In genomic region chr4:119100640-119101039, GRCh38 we compare ENCODE assay signal across 27 cellular contexts. TPM values are rescaled to one million over a fixed set of nuclear protein-coding genes. Genes with fewer than 3 reads are reported as not detected.
DNase-seq lines count a peak whose midpoint lies in the region; ATAC-seq and TF ChIP-seq lines count a peak whose summit lies in the region.
"Had no signal": no experiment of that assay in that cellular context is flagged by ENCODE, and none has a peak within 500 bp of the region (broad histone marks: within the 10 kb centered on the region; RNA-seq: fewer than 3 reads in every experiment).

No MANE protein-coding gene starts in this region.

- H3K27ac ChIP-seq in left lung (peak overlapping the region in 1 of 2 donors; percentile 31), uterus (peak overlapping the region; percentile 45 to 72)

- H3K4me1 ChIP-seq in left lung (peaks cover 4 to 39% of the 10 kb centered on the region in 2 donors), uterus (no peaks in the 10 kb centered on the region)

- H3K4me3 Mint-ChIP-seq in endothelial cell (ENCODE audit: unreplicated experiment): no peak overlapping the region
- no peak overlapping the region for H3K4me3 Mint-ChIP-seq in activated T-helper 1 cell treated with anti-CD3 and anti-CD28 coated beads, Interleukin-12 subunit alpha, Interleukin-12 subunit beta, Interleukin-2, Interleukin-4 antibody, amounts not matched to agents 30 ng/mL and 10 ng/mL and 1 ng/mL, durations not matched to agents 14 hours and 24 hours and 36 hours
- H3K4me3 Mint-ChIP-seq: activated naive CD4-positive, alpha-beta T cell treated with anti-CD3 and anti-CD28 coated beads, Interleukin-2, amount 10 ng/mL, durations not matched to agents 7 days and 5 days; activated T-cell treated with anti-CD3 and anti-CD28 coated beads, Interleukin-2, amount 50 U/mL, for 4 hours; B cell; effector memory CD8-positive, alpha-beta T cell; neural crest cell had no signal

- H3K9me3 Mint-ChIP-seq in endothelial cell (ENCODE audit: unreplicated experiment): no peaks in the 10 kb centered on the region
- H3K9me3 Mint-ChIP-seq in activated T-helper 1 cell treated with anti-CD3 and anti-CD28 coated beads, Interleukin-12 subunit alpha, Interleukin-12 subunit beta, Interleukin-2, Interleukin-4 antibody, amounts not matched to agents 30 ng/mL and 10 ng/mL and 1 ng/mL, durations not matched to agents 14 hours and 24 hours and 36 hours: no peaks in the 10 kb centered on the region
- H3K9me3 Mint-ChIP-seq: activated naive CD4-positive, alpha-beta T cell treated with anti-CD3 and anti-CD28 coated beads, Interleukin-2, amount 10 ng/mL, durations not matched to agents 7 days and 5 days; activated T-cell treated with anti-CD3 and anti-CD28 coated beads, Interleukin-2, amount 50 U/mL, for 4 hours; effector memory CD8-positive, alpha-beta T cell had no signal

- ATAC-seq in left lung (peak; percentile 30), GM21423 (IDR thresholded peaks at IDR 0.05; ENCODE audit: unreplicated experiment) (no peak)
- ATAC-seq: activated T-cell treated with anti-CD3 and anti-CD28 coated beads, Interleukin-2, amount 50 U/mL, for 4 hours; effector memory CD8-positive, alpha-beta T cell; Panc1 had no signal

- in situ Hi-C loops in KBM-7 (cut with MboI; ENCODE audit: low pct_unique_long_range_greater_than_20kb, low sequenced_read_pairs): no loop called here

- peaks cover 2% of the 10 kb centered on the region for H3K27me3 Mint-ChIP-seq in endothelial cell (ENCODE audit: unreplicated experiment)
- peaks cover 3% of the 10 kb centered on the region for H3K27me3 Mint-ChIP-seq in activated T-helper 1 cell treated with anti-CD3 and anti-CD28 coated beads, Interleukin-12 subunit alpha, Interleukin-12 subunit beta, Interleukin-2, Interleukin-4 antibody, amounts not matched to agents 30 ng/mL and 10 ng/mL and 1 ng/mL, durations not matched to agents 14 hours and 24 hours and 36 hours (ENCODE audit: insufficient read depth)
- H3K27me3 Mint-ChIP-seq: progenitor cell of endocrine pancreas had no signal

- intact Hi-C loops in left lung (cut with DNase I): no loop called here
- intact Hi-C loops in uterus (cut with DNase I; ENCODE audit: low total_unique reads): no loop called here
- intact Hi-C loops in activated T-helper 1 cell treated with anti-CD3 and anti-CD28 coated beads, Interleukin-12 subunit alpha, Interleukin-12 subunit beta, Interleukin-2, Interleukin-4 antibody, amounts not matched to agents 30 ng/mL and 10 ng/mL and 1 ng/mL, durations not matched to agents 14 hours and 24 hours and 36 hours (cut with micrococcal nuclease): no loop called here

- H3K9me3 ChIP-seq in left lung (no peaks in the 10 kb centered on the region), uterus (no peaks in the 10 kb centered on the region)
- H3K9me3 ChIP-seq: ascending aorta, esophagus squamous epithelium, tibial artery had no signal

- no peak for TF ChIP-seq POLR2A in uterus (IDR thresholded peaks at IDR 0.05)

- H3K36me3 ChIP-seq in left lung: no peaks in the 10 kb centered on the region
- no peaks in the 10 kb centered on the region for H3K36me3 ChIP-seq in uterus
- H3K36me3 ChIP-seq: ascending aorta, esophagus squamous epithelium, tibial artery had no signal

- H3K27me3 ChIP-seq in left lung (no peaks in the 10 kb centered on the region), uterus (no peaks in the 10 kb centered on the region)
- H3K27me3 ChIP-seq: ascending aorta, esophagus squamous epithelium, tibial artery had no signal

- peaks cover 14% of the 10 kb centered on the region for H3K4me1 Mint-ChIP-seq in endothelial cell (ENCODE audit: unreplicated experiment)
- no peaks in the 10 kb centered on the region for H3K4me1 Mint-ChIP-seq in activated T-helper 1 cell treated with anti-CD3 and anti-CD28 coated beads, Interleukin-12 subunit alpha, Interleukin-12 subunit beta, Interleukin-2, Interleukin-4 antibody, amounts not matched to agents 30 ng/mL and 10 ng/mL and 1 ng/mL, durations not matched to agents 14 hours and 24 hours and 36 hours (ENCODE audit: low read depth)
- H3K4me1 Mint-ChIP-seq: activated naive CD4-positive, alpha-beta T cell treated with anti-CD3 and anti-CD28 coated beads, Interleukin-2, amount 10 ng/mL, durations not matched to agents 7 days and 5 days had no signal

- DNase-seq in KBM-7 (peak; percentile 27), SKM-1 treated with dmso at 0.1 percent for 144 hours (lab: John Stamatoyannopoulos, UW; ENCODE audit: unreplicated experiment) (peak; percentile 43), left lung (no peak), uterus (no peak), endothelial cell (ENCODE audit: low spot score) (no peak)
- DNase-seq in activated T-helper 1 cell treated with anti-CD3 and anti-CD28 coated beads, Interleukin-12 subunit alpha, Interleukin-12 subunit beta, Interleukin-2, Interleukin-4 antibody, amounts not matched to agents 30 ng/mL and 10 ng/mL and 1 ng/mL, durations not matched to agents 14 hours and 24 hours and 36 hours (ENCODE audit: low spot score): no peak
- DNase-seq: activated CD4-positive, CD25-positive, alpha-beta regulatory T cell treated with anti-CD3 and anti-CD28 coated beads, Interleukin-2, amount 50 U/mL, for 72 hours; activated naive CD4-positive, alpha-beta T cell treated with anti-CD3 and anti-CD28 coated beads, Interleukin-2, amount 10 ng/mL, durations not matched to agents 7 days and 5 days; activated T-cell treated with anti-CD3 and anti-CD28 coated beads, Interleukin-2, amount 50 U/mL, for 4 hours; effector memory CD8-positive, alpha-beta T cell; EL; esophagus squamous epithelium; HCEC 1CT; NCI-H1436 treated with DMSO at 0.1 percent for 48 hours; NCI-H2227 treated with DMSO at 0.1 percent for 48 hours; NCI-H82; stimulated activated naive CD4-positive, alpha-beta T cell treated with Interleukin-2 at 50 U/mL for 16 hours; T1000; tibial artery had no signal

- no peak overlapping the region for H3K27ac Mint-ChIP-seq in endothelial cell (ENCODE audit: unreplicated experiment)
- H3K27ac Mint-ChIP-seq in activated T-helper 1 cell treated with anti-CD3 and anti-CD28 coated beads, Interleukin-12 subunit alpha, Interleukin-12 subunit beta, Interleukin-2, Interleukin-4 antibody, amounts not matched to agents 30 ng/mL and 10 ng/mL and 1 ng/mL, durations not matched to agents 14 hours and 24 hours and 36 hours: no peak overlapping the region
- H3K27ac Mint-ChIP-seq: activated naive CD4-positive, alpha-beta T cell treated with anti-CD3 and anti-CD28 coated beads, Interleukin-2, amount 10 ng/mL, durations not matched to agents 7 days and 5 days; B cell; effector memory CD8-positive, alpha-beta T cell; progenitor cell of endocrine pancreas had no signal

- H3K4me3 ChIP-seq in left lung: no peak overlapping the region
- H3K4me3 ChIP-seq in uterus: no peak overlapping the region
- H3K4me3 ChIP-seq: ascending aorta, esophagus squamous epithelium, tibial artery had no signal

- no peaks in the 10 kb centered on the region for H3K36me3 Mint-ChIP-seq in endothelial cell (ENCODE audit: low read depth, unreplicated experiment)
- no peaks in the 10 kb centered on the region for H3K36me3 Mint-ChIP-seq in activated T-helper 1 cell treated with anti-CD3 and anti-CD28 coated beads, Interleukin-12 subunit alpha, Interleukin-12 subunit beta, Interleukin-2, Interleukin-4 antibody, amounts not matched to agents 30 ng/mL and 10 ng/mL and 1 ng/mL, durations not matched to agents 14 hours and 24 hours and 36 hours (ENCODE audit: low read depth)
- H3K36me3 Mint-ChIP-seq: activated naive CD4-positive, alpha-beta T cell treated with anti-CD3 and anti-CD28 coated beads, Interleukin-2, amount 10 ng/mL, durations not matched to agents 7 days and 5 days had no signal

- TF ChIP-seq CTCF in left lung (IDR thresholded peaks at IDR 0.05): no peak
- no peak for TF ChIP-seq CTCF in uterus (IDR thresholded peaks at IDR 0.05)
- TF ChIP-seq CTCF in endothelial cell (IDR thresholded peaks at IDR 0.05; ENCODE audit: unreplicated experiment): no peak

RNA-seq across cellular contexts. Expression of gene MYOZ2, which starts 35.0 kb away (rescaled TPM):
- total RNA-seq in left lung (under 1 TPM; 0.29 to 0.39 TPM), uterus (1 to 10 TPM in 2 of 4 donors, under 1 TPM in 1, not detected in 1; 0.62 to 1.8 (median 1.5) TPM), endothelial cell (ENCODE audit: unreplicated experiment) (not detected)
- total RNA-seq in activated T-helper 1 cell treated with anti-CD3 and anti-CD28 coated beads, Interleukin-12 subunit alpha, Interleukin-12 subunit beta, Interleukin-2, Interleukin-4 antibody, amounts not matched to agents 30 ng/mL and 10 ng/mL and 1 ng/mL, durations not matched to agents 14 hours and 24 hours and 36 hours: not detected in 2 replicates
- total RNA-seq: activated T-cell treated with anti-CD3 and anti-CD28 coated beads, Interleukin-2, amount 50 U/mL, for 4 hours; B cell; cerebellum; esophagus squamous epithelium; HT1080; neural crest cell had no signal

Comparison
In these comparisons a context has a peak if more than half of its experiments do, and no peak if none do; other contexts are left out.
1. DNase-seq: peak in KBM-7 (single experiment) and SKM-1 treated with dmso at 0.1 percent for 144 hours (single experiment); none in left lung (0 of 2), uterus (0 of 2), endothelial cell (single experiment) and activated T-helper 1 cell treated with anti-CD3 and anti-CD28 coated beads, Interleukin-12 subunit alpha, Interleukin-12 subunit beta, Interleukin-2, Interleukin-4 antibody, amounts not matched to agents 30 ng/mL and 10 ng/mL and 1 ng/mL, durations not matched to agents 14 hours and 24 hours and 36 hours (single experiment).